In the genomic region with DNA sequence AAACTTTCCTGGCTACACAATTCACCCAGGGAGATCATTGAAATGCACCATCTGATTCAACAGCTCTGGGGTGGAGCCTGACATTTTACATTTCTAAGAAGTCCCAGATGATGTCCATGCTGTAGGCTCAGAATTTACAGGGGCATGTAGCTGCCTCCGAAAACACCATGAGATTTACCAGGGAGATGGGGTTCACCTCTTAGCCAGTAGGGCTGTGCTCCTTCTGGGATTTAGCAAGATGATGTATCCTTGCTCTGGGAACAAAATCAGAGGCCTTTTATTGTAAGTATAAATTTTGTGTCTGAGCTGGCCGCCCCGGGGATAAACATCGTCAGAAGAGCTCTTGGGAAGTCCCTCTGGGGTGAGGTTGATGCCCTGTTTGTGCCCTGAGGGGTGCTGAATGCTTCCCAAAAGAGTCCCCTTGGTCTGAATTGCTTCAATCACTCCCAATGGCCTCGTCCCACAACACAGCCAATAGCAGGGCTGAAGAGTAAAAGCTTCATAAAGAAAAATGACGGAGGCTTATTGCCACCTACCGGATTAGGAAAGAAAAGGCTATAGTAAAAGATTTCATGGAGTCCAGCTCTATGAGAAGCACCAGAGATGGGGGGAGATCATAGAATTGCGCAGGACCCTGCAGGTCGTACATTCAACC, we compare ENCODE assay signal across 1 cellular context.
TF ChIP-seq lines count a peak whose summit lies in the region.

No MANE protein-coding gene starts in this region.

TF ChIP-seq in GM23338, 12 proteins besides CTCF, POLR2A, EP300 and RAD21 (continued from another document):
- TF ChIP-seq ZNF462 (CRISPR knock-in tag; IDR thresholded peaks at IDR 0.05) = no peak
- TF ChIP-seq, protein P1, sequence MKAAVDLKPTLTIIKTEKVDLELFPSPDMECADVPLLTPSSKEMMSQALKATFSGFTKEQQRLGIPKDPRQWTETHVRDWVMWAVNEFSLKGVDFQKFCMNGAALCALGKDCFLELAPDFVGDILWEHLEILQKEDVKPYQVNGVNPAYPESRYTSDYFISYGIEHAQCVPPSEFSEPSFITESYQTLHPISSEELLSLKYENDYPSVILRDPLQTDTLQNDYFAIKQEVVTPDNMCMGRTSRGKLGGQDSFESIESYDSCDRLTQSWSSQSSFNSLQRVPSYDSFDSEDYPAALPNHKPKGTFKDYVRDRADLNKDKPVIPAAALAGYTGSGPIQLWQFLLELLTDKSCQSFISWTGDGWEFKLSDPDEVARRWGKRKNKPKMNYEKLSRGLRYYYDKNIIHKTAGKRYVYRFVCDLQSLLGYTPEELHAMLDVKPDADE (IDR thresholded peaks at IDR 0.05) = no peak
